ENCODE assay signal across 16 cellular contexts in the genomic region with DNA sequence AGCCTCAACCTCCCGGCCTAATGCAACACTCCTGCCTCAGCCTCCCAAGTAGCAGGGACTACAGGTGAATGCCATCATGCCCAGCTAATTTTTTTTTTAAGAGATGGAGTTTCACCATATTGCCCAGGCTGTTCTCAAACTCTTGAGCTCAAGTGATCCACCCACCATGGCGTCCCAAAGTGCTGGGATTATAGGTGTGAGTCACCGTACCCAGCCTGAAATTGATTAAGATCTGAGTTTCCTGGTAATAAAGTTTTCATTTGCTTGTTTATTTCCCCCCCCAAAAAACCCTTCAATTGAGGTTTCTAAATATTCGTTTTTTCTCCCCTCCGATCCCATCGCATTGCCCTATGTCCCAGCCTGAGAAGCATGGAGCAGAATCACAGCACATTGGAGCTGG. TPM values are rescaled to one million over a fixed set of nuclear protein-coding genes. Genes with fewer than 3 reads are reported as not detected.
DNase-seq lines count a peak whose midpoint lies in the region; ATAC-seq and TF ChIP-seq lines count a peak whose summit lies in the region.
"Had no signal": no experiment of that assay in that cellular context is flagged by ENCODE, and none has a peak within 500 bp of the region (broad histone marks: within the 10 kb centered on the region; RNA-seq: fewer than 3 reads in every experiment).

No MANE protein-coding gene starts in this region.

- peak overlapping the region; percentile 34 to 75 for H2BK12ac ChIP-seq in mesenchymal stem cell (ENCODE audit: low read length in 2 of 2)
- no peak overlapping the region for H2BK12ac ChIP-seq in neuronal stem cell (ENCODE audit: low read length)

- H3K4me3 ChIP-seq in mesenchymal stem cell (ENCODE audit: insufficient read depth in 1 of 2, low read depth in 1 of 2, low read length in 2 of 2) (no peak overlapping the region), neuronal stem cell (ENCODE audit: low read length in 2 of 2) (no peak overlapping the region)
- H3K4me3 ChIP-seq: A549, BLaER1 had no signal

- H3K9ac ChIP-seq in mesenchymal stem cell (ENCODE audit: low read length) (no peak overlapping the region), neuronal stem cell (ENCODE audit: low read depth, low read length, poor library complexity) (no peak overlapping the region)
- H3K9ac ChIP-seq: BLaER1 had no signal

- H3K36me3 ChIP-seq in mesenchymal stem cell (ENCODE audit: control insufficient read depth in 1 of 2, insufficient read depth in 2 of 2, low read depth in 1 of 2, low read length in 2 of 2) (no peaks in the 10 kb centered on the region), neuronal stem cell (replicated peaks in 1 of 2; ENCODE audit: control insufficient read depth in 2 of 2, insufficient read depth in 2 of 2, low read length in 2 of 2) (no peaks in the 10 kb centered on the region)
- H3K36me3 ChIP-seq: BE2C, BLaER1 had no signal

- H4K8ac ChIP-seq in mesenchymal stem cell (ENCODE audit: low read length) (no peak overlapping the region), neuronal stem cell (ENCODE audit: low read depth, low read length) (no peak overlapping the region)

- TF ChIP-seq CTCF in C4-2B (conservative IDR thresholded peaks at IDR 0.05), result no peak

- H3K27ac ChIP-seq in C4-2B (peak overlapping the region; percentile 35; the same call in 1 of the 2 replicates), mesenchymal stem cell (ENCODE audit: low read length, poor library complexity, severe bottlenecking) (no peak overlapping the region), neuronal stem cell (replicated peaks; ENCODE audit: low read length) (no peak overlapping the region)
- H3K27ac ChIP-seq: 22Rv1, A549, BLaER1 had no signal

- no peak overlapping the region for H3K4me2 ChIP-seq in mesenchymal stem cell (ENCODE audit: low read length, poor library complexity, severe bottlenecking)
- H3K4me2 ChIP-seq in neuronal stem cell (ENCODE audit: insufficient read depth, low read length, poor library complexity, severe bottlenecking), result no peak overlapping the region
- H3K4me2 ChIP-seq: A549, BLaER1 had no signal

- H3K18ac ChIP-seq in mesenchymal stem cell (ENCODE audit: low read depth in 1 of 2, low read length in 2 of 2) (peak overlapping the region in 1 of 2 experiments; percentile 50), neuronal stem cell (ENCODE audit: low read length) (no peak overlapping the region)

- peaks cover 53 to 57% of the 10 kb centered on the region in 2 experiments for H3K27me3 ChIP-seq in mesenchymal stem cell (ENCODE audit: control insufficient read depth in 1 of 2, insufficient read depth in 1 of 2, low read length in 2 of 2)
- H3K27me3 ChIP-seq in neuronal stem cell (ENCODE audit: control insufficient read depth in 3 of 3, insufficient read depth in 3 of 3, low read depth in 1 of 3, low read length in 3 of 3), result peaks cover 0 to 9% (median 0%) of the 10 kb centered on the region in 3 experiments
- H3K27me3 ChIP-seq: BE2C, BLaER1 had no signal

- H2AFZ ChIP-seq in mesenchymal stem cell (ENCODE audit: low read depth, low read length), result no peak overlapping the region
- H2AFZ ChIP-seq in neuronal stem cell (ENCODE audit: low read length), result no peak overlapping the region

- H2BK15ac ChIP-seq in mesenchymal stem cell (ENCODE audit: low read depth, poor library complexity, severe bottlenecking) (no peak overlapping the region), neuronal stem cell (ENCODE audit: low read length) (peak overlapping the region; percentile 7)

- H3K4ac ChIP-seq in mesenchymal stem cell (ENCODE audit: low read depth in 1 of 2, low read length in 2 of 2), result peak overlapping the region in 1 of 2 experiments; percentile 54
- H3K4ac ChIP-seq in neuronal stem cell (ENCODE audit: low read length), result no peak overlapping the region

- H2BK120ac ChIP-seq in mesenchymal stem cell (ENCODE audit: low read depth, low read length) (no peak overlapping the region), neuronal stem cell (ENCODE audit: low read depth, low read length) (no peak overlapping the region)

- no peaks in the 10 kb centered on the region for H3K79me1 ChIP-seq in mesenchymal stem cell (replicated peaks; ENCODE audit: low read length, poor library complexity, severe bottlenecking)
- no peaks in the 10 kb centered on the region for H3K79me1 ChIP-seq in neuronal stem cell (ENCODE audit: low read depth, low read length)

- no peak overlapping the region for H2BK5ac ChIP-seq in mesenchymal stem cell (ENCODE audit: low read depth, low read length, poor library complexity, severe bottlenecking)
- H2BK5ac ChIP-seq in neuronal stem cell (ENCODE audit: low read length), result no peak overlapping the region

- no peak for ATAC-seq in GM19328 (IDR thresholded peaks at IDR 0.05; ENCODE audit: unreplicated experiment)
- ATAC-seq: A549; CD8-positive, alpha-beta T cell had no signal

- no peak overlapping the region for H3K14ac ChIP-seq in mesenchymal stem cell (ENCODE audit: low read length in 2 of 2)
- H3K14ac ChIP-seq in neuronal stem cell (ENCODE audit: low read length), result no peak overlapping the region

- H3K23ac ChIP-seq in mesenchymal stem cell (ENCODE audit: low read length in 2 of 2) (no peak overlapping the region), neuronal stem cell (ENCODE audit: low read depth, low read length, poor library complexity) (no peak overlapping the region)

- H4K91ac ChIP-seq in mesenchymal stem cell (ENCODE audit: low read length) (no peak overlapping the region), neuronal stem cell (ENCODE audit: low read depth, low read length, poor library complexity) (no peak overlapping the region)

- 95% methylated on average over 5 of the region's 6 CpGs for WGBS in mesenchymal stem cell
- WGBS in neuronal stem cell (ENCODE audit: extremely low coverage in 2 of 2, insufficient read length in 2 of 2, insufficient replicate concordance in 1 of 2), 2 donors, result no CpG with 5 or more reads among the region's 6 CpGs

- DNase-seq in mesenchymal stem cell (no peak), neuronal stem cell (ENCODE audit: low spot score) (no peak), globus pallidus (ENCODE audit: low spot score) (no peak)
- DNase-seq in activated CD4-positive, alpha-beta T cell treated with anti-CD3 and anti-CD28 coated beads for 1 hour, result no peak
- DNase-seq: BE2C; C1 segment of cervical spinal cord; Caco-2; Calu3; CD4-positive, alpha-beta T cell; CD8-positive, alpha-beta T cell; GF-D8 had no signal

- H3K9me3 ChIP-seq in mesenchymal stem cell (ENCODE audit: control insufficient read depth, low read length) (no peaks in the 10 kb centered on the region), neuronal stem cell (replicated peaks in 1 of 2; ENCODE audit: control insufficient read depth in 2 of 2, insufficient read depth in 1 of 2, low read depth in 1 of 2, low read length in 2 of 2) (peaks cover 3 to 15% of the 10 kb centered on the region in 2 donors)
- H3K9me3 ChIP-seq: A549, BE2C, BLaER1, Caco-2 had no signal

- no peak overlapping the region for H2AK5ac ChIP-seq in mesenchymal stem cell (ENCODE audit: low read length, severe bottlenecking)
- no peak overlapping the region for H2AK5ac ChIP-seq in neuronal stem cell (ENCODE audit: low read depth, low read length)

- H3K4me1 ChIP-seq in mesenchymal stem cell (ENCODE audit: control insufficient read depth, insufficient read depth, low read depth, low read length), result no peaks in the 10 kb centered on the region
- peaks cover 2 to 17% of the 10 kb centered on the region in 2 donors for H3K4me1 ChIP-seq in neuronal stem cell (ENCODE audit: control insufficient read depth in 2 of 2, insufficient read depth in 1 of 2, low read depth in 1 of 2, low read length in 2 of 2)
- H3K4me1 ChIP-seq: A549, BE2C, BLaER1, Caco-2 had no signal

RNA-seq across cellular contexts. Expression of gene HES1, which starts 39.0 kb away (rescaled TPM):
- 194 TPM for polyA plus RNA-seq in mesenchymal stem cell (2013, experiment 1 of 2)
- 184 TPM for polyA plus RNA-seq in mesenchymal stem cell (2013, experiment 2 of 2)
- 29.1 TPM for polyA plus RNA-seq in neuronal stem cell (2013, experiment 1 of 2)
- 30.9 TPM for polyA plus RNA-seq in neuronal stem cell (2013, experiment 2 of 2)
